8 cellular contexts compared by ENCODE assay signal in the genomic region with DNA sequence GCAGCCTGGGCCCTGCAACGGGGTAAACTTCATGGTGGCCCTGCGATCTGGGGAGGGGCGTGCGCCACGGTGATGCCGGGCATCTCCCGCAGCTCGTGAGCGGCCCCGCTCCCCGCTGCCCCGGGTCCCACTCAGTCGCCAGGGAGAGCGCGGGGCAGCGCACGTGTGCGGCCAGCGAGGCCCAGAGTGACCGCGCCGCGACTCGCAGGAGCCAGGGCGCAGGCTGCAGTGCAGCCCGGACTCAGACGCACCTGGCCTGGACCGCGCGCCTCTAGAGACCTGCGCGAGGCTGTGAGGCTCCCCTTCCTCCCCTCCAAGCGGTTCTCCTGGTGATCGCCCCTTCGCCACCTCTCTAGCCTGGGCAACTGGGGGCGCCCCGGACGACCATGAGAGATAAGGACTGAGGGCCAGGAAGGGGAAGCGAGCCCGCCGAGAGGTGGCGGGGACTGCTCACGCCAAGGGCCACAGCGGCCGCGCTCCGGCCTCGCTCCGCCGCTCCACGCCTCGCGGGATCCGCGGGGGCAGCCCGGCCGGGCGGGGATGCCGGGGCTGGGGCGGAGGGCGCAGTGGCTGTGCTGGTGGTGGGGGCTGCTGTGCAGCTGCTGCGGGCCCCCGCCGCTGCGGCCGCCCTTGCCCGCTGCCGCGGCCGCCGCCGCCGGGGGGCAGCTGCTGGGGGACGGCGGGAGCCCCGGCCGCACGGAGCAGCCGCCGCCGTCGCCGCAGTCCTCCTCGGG. TPM values are rescaled to one million over a fixed set of nuclear protein-coding genes. Genes with fewer than 3 reads are reported as not detected.
DNase-seq lines count a peak whose midpoint lies in the region; ATAC-seq and TF ChIP-seq lines count a peak whose summit lies in the region.

No MANE protein-coding gene starts in this region.

- no peaks in the 10 kb centered on the region for H3K9me3 ChIP-seq in stomach smooth muscle (ENCODE audit: control insufficient read depth in 2 of 2, low read length in 2 of 2)

- peaks cover 26% of the 10 kb centered on the region for H3K4me1 ChIP-seq in stomach smooth muscle (ENCODE audit: control insufficient read depth, insufficient read depth, low read length)

- peaks cover 76% of the 10 kb centered on the region for H3K27me3 Mint-ChIP-seq in activated naive CD8-positive, alpha-beta T cell treated with anti-CD3 and anti-CD28 coated beads, Interleukin-2, amount 50 U/mL, for 24 hours

- peak overlapping the region; percentile 56 to 75 for H3K4me3 ChIP-seq in stomach smooth muscle (ENCODE audit: low read length in 2 of 2)

- ATAC-seq in GM18505 (IDR thresholded peaks at IDR 0.05; ENCODE audit: unreplicated experiment) = peak; percentile 22
- no peak for ATAC-seq in activated naive CD8-positive, alpha-beta T cell treated with anti-CD3 and anti-CD28 coated beads, Interleukin-2, amount 50 U/mL, for 24 hours
- no peak for ATAC-seq in HG02973 (IDR thresholded peaks at IDR 0.05; ENCODE audit: unreplicated experiment)
- ATAC-seq in HG03175 (IDR thresholded peaks at IDR 0.05; ENCODE audit: unreplicated experiment) = no peak

- H3K4me1 Mint-ChIP-seq in activated naive CD8-positive, alpha-beta T cell treated with anti-CD3 and anti-CD28 coated beads, Interleukin-2, amount 50 U/mL, for 24 hours = peaks cover 21% of the 10 kb centered on the region

- no peak overlapping the region for H3K27ac ChIP-seq in stomach smooth muscle (ENCODE audit: low read length)

- H3K36me3 Mint-ChIP-seq in activated naive CD8-positive, alpha-beta T cell treated with anti-CD3 and anti-CD28 coated beads, Interleukin-2, amount 50 U/mL, for 24 hours (ENCODE audit: low read depth) = no peaks in the 10 kb centered on the region

- TF ChIP-seq POLR2A in GM18505 (IDR thresholded peaks at IDR 0.05; ENCODE audit: borderline replicate concordance, extremely low read depth, insufficient read depth, insufficient read length) = no peak

- peaks cover 42 to 62% of the 10 kb centered on the region in 2 donors for H3K27me3 ChIP-seq in stomach smooth muscle (ENCODE audit: control insufficient read depth in 1 of 2, insufficient read depth in 2 of 2, low read length in 2 of 2)

- no peak overlapping the region for H3K27ac Mint-ChIP-seq in activated naive CD8-positive, alpha-beta T cell treated with anti-CD3 and anti-CD28 coated beads, Interleukin-2, amount 50 U/mL, for 24 hours

- H3K9ac ChIP-seq in stomach smooth muscle (ENCODE audit: low read length in 2 of 2) = no peak overlapping the region

- no peaks in the 10 kb centered on the region for H3K36me3 ChIP-seq in stomach smooth muscle (ENCODE audit: control insufficient read depth in 2 of 2, insufficient read depth in 2 of 2, low read length in 2 of 2)

- H3K4me3 Mint-ChIP-seq in activated naive CD8-positive, alpha-beta T cell treated with anti-CD3 and anti-CD28 coated beads, Interleukin-2, amount 50 U/mL, for 24 hours = peak overlapping the region; percentile 74

- DNase-seq in AG08396 (ENCODE audit: low spot score) = peak; percentile 24
- DNase-seq in HT1080 (ENCODE audit: low read depth) = peak; percentile 28
- DNase-seq in activated naive CD8-positive, alpha-beta T cell treated with anti-CD3 and anti-CD28 coated beads, Interleukin-2, amount 50 U/mL, for 24 hours = peak; percentile 11
- peak; percentile 38 for DNase-seq in iPS-NIHi7 (ENCODE audit: extremely low spot score)

- H3K9me3 Mint-ChIP-seq in activated naive CD8-positive, alpha-beta T cell treated with anti-CD3 and anti-CD28 coated beads, Interleukin-2, amount 50 U/mL, for 24 hours = no peaks in the 10 kb centered on the region

RNA-seq across cellular contexts. Expression of a gene that starts 0.7 kb away (rescaled TPM):
- 3.2 and 4.0 TPM in 2 replicates for total RNA-seq in HT1080 (2014; rRNA removed; shearing (Covaris generic))
- polyA plus RNA-seq in HT1080 (2015; cell fraction: cytosol; rRNA removed) = 11.3 and 13.7 TPM in 2 replicates
- polyA plus RNA-seq in HT1080 (2015; cell fraction: nucleus; rRNA removed) = 12.3 and 14.0 TPM in 2 replicates
